ENCODE assay signal across 12 cellular contexts in genomic region chr7:824106-824505, GRCh38. TPM values are rescaled to one million over a fixed set of nuclear protein-coding genes. Genes with fewer than 3 reads are reported as not detected.
DNase-seq lines count a peak whose midpoint lies in the region; ATAC-seq and TF ChIP-seq lines count a peak whose summit lies in the region.
"Had no signal": no experiment of that assay in that cellular context is flagged by ENCODE, and none has a peak within 500 bp of the region (broad histone marks: within the 10 kb centered on the region; RNA-seq: fewer than 3 reads in every experiment).

No MANE protein-coding gene starts in this region.

- DNase-seq in RWPE2 (ENCODE audit: low spot score) (peak; percentile 20), heart right ventricle (peak in 1 of 2 donors; percentile 4), sigmoid colon (peak; percentile 69), OCI-LY7 (ENCODE audit: low spot score) (no peak), hippocampal formation (lab: John Stamatoyannopoulos, UW) (no peak), NCI-H1092 (lab: John Stamatoyannopoulos, UW) (no peak)
- DNase-seq: effector CD4-positive, alpha-beta T cell; natural killer cell; NCI-H1436; OCI-M1 had no signal

- no peak overlapping the region for H3K4me3 ChIP-seq in BLaER1 treated with 17β-estradiol and CSF1 and Interleukin-3, amounts not matched to agents 10 nM and 100 nM
- H3K4me3 ChIP-seq in RWPE2 (ENCODE audit: severe bottlenecking): no peak overlapping the region
- no peak overlapping the region for H3K4me3 ChIP-seq in heart right ventricle
- no peak overlapping the region for H3K4me3 ChIP-seq in sigmoid colon
- H3K4me3 ChIP-seq in OCI-LY7 (ENCODE audit: low read depth, low read length, poor library complexity, severe bottlenecking): no peak overlapping the region

- 48 to 53% methylated on average over 7 of the region's 7 CpGs for WGBS in heart right ventricle, 2 donors
- 79 to 89% methylated on average over 7 of the region's 7 CpGs for WGBS in sigmoid colon, 2 donors

- intact Hi-C loops in heart right ventricle (cut with DNase I): loop anchor here in 5 of 10 donors (5.0 to 10.0 kb wide), 3 partner anchors 43 to 51 kb away; partner anchors contain the start of gene GET4 (in 1 of the 5)
- intact Hi-C loops in sigmoid colon (cut with DNase I): loop anchor here (5.0 kb wide), 1 partner anchor 37 kb away; no protein-coding TSS in a partner anchor
- intact Hi-C loops in OCI-LY7 (cut with micrococcal nuclease; ENCODE audit: unreplicated experiment): no loop called here

- 0 out of 22 replicates have a peak overlapping the region, but pooled peaks of 2 of the 11 experiments have one; percentile 6 to 7 for H3K27ac ChIP-seq in BLaER1 treated with 17β-estradiol and CSF1 and Interleukin-3, amounts not matched to agents 10 nM and 100 nM
- H3K27ac ChIP-seq in RWPE2 (ENCODE audit: poor library complexity, severe bottlenecking) (peak overlapping the region; percentile 15), heart right ventricle (peak overlapping the region in 7 of 10 donors; percentile 56 to 97 (median 68)), sigmoid colon (peak overlapping the region; percentile 54 to 92 (median 76)), OCI-LY7 (ENCODE audit: low read depth, low read length, poor library complexity, severe bottlenecking) (no peak overlapping the region)

- no peak for ATAC-seq in RWPE2 (ENCODE audit: low read depth)
- ATAC-seq in heart right ventricle: no peak
- ATAC-seq in HG03097 (IDR thresholded peaks at IDR 0.05; ENCODE audit: low FRiP score, unreplicated experiment): no peak
- ATAC-seq: natural killer cell had no signal

- peaks cover 96 to 100% (median 100%) of the 10 kb centered on the region in 11 experiments for H4K20me1 ChIP-seq in BLaER1 treated with 17β-estradiol and CSF1 and Interleukin-3, amounts not matched to agents 10 nM and 100 nM
- H4K20me1 ChIP-seq in OCI-LY7 (ENCODE audit: insufficient read depth, low read length): peaks cover 10% of the 10 kb centered on the region; the same call in 1 of the 2 replicates

- TF ChIP-seq CTCF in RWPE2 (IDR thresholded peaks at IDR 0.05; ENCODE audit: poor library complexity, severe bottlenecking) (no peak), heart right ventricle (IDR thresholded peaks at IDR 0.05) (no peak), sigmoid colon (IDR thresholded peaks at IDR 0.05) (no peak), OCI-LY7 (conservative IDR thresholded peaks at IDR 0.05; ENCODE audit: low read length) (no peak)

- TF ChIP-seq POLR2A in sigmoid colon (IDR thresholded peaks at IDR 0.05): no peak

- H3K4me2 ChIP-seq in BLaER1 treated with 17β-estradiol and CSF1 and Interleukin-3, amounts not matched to agents 10 nM and 100 nM: peak overlapping the region; percentile 22 to 92 (median 52)
- no peak overlapping the region for H3K4me2 ChIP-seq in OCI-LY7 (ENCODE audit: low read length)

- H3K79me2 ChIP-seq in OCI-LY7 (ENCODE audit: insufficient read depth, low read depth, low read length): peaks cover 83% of the 10 kb centered on the region

- H3K27me3 ChIP-seq in BLaER1 treated with 17β-estradiol and CSF1 and Interleukin-3, amounts not matched to agents 10 nM and 100 nM: no peaks in the 10 kb centered on the region
- H3K27me3 ChIP-seq in RWPE2 (ENCODE audit: insufficient read depth, poor library complexity, severe bottlenecking) (no peaks in the 10 kb centered on the region), heart right ventricle (no peaks in the 10 kb centered on the region), sigmoid colon (no peaks in the 10 kb centered on the region)

- H3K36me3 ChIP-seq in BLaER1 treated with 17β-estradiol and CSF1 and Interleukin-3, amounts not matched to agents 10 nM and 100 nM: peaks cover 14 to 89% (median 49%) of the 10 kb centered on the region in 11 experiments
- H3K36me3 ChIP-seq in RWPE2 (ENCODE audit: low read depth) (peaks cover 19% of the 10 kb centered on the region), heart right ventricle (peaks cover 0 to 7% (median 0%) of the 10 kb centered on the region in 9 donors), sigmoid colon (no peaks in the 10 kb centered on the region), OCI-LY7 (ENCODE audit: insufficient read depth, low read length) (peaks cover 14% of the 10 kb centered on the region; the same call in 1 of the 2 replicates)

- H3K9ac ChIP-seq in BLaER1 treated with 17β-estradiol and CSF1 and Interleukin-3, amounts not matched to agents 10 nM and 100 nM: no peak overlapping the region

- POLR2A ChIA-PET in OCI-LY7 (lab: Charles Lee): no interaction called here

- TF ChIP-seq EP300 in sigmoid colon (IDR thresholded peaks at IDR 0.05): no peak

- peaks cover 70 to 94% (median 81%) of the 10 kb centered on the region in 10 experiments for H3K4me1 ChIP-seq in BLaER1 treated with 17β-estradiol and CSF1 and Interleukin-3, amounts not matched to agents 10 nM and 100 nM
- H3K4me1 ChIP-seq in RWPE2 (ENCODE audit: insufficient read depth, poor library complexity, severe bottlenecking): peaks cover 15% of the 10 kb centered on the region
- peaks cover 25 to 100% (median 89%) of the 10 kb centered on the region in 9 donors for H3K4me1 ChIP-seq in heart right ventricle
- peaks cover 0 to 86% (median 68%) of the 10 kb centered on the region in 4 donors for H3K4me1 ChIP-seq in sigmoid colon
- peaks cover 9% of the 10 kb centered on the region for H3K4me1 ChIP-seq in OCI-LY7 (ENCODE audit: insufficient read depth, low read length, poor library complexity, severe bottlenecking)

- H3K9me3 ChIP-seq in BLaER1 treated with 17β-estradiol and CSF1 and Interleukin-3, amounts not matched to agents 10 nM and 100 nM (replicated peaks in 1 of 11): peaks cover 0 to 2% (median 0%) of the 10 kb centered on the region in 11 experiments; a peak in 5 of 22 replicates
- H3K9me3 ChIP-seq in RWPE2 (ENCODE audit: severe bottlenecking): no peaks in the 10 kb centered on the region
- no peaks in the 10 kb centered on the region for H3K9me3 ChIP-seq in heart right ventricle
- H3K9me3 ChIP-seq in sigmoid colon: no peaks in the 10 kb centered on the region
- no peaks in the 10 kb centered on the region for H3K9me3 ChIP-seq in OCI-LY7 (ENCODE audit: low read length)

- CTCF ChIA-PET in OCI-LY7 (lab: Charles Lee; ENCODE audit: unreplicated experiment): no interaction called here

- H2AFZ ChIP-seq in OCI-LY7 (ENCODE audit: low read length): no peak overlapping the region

- H3K9me2 ChIP-seq in OCI-LY7 (ENCODE audit: insufficient read depth, low read length): no peaks in the 10 kb centered on the region

- BruUV-seq in OCI-LY7 (replicated peaks; lab: Mats Ljungman, UMichigan): no TSS peak

RNA-seq across cellular contexts. Expression of gene SUN1, which starts 8.2 kb away (rescaled TPM):
- total RNA-seq in heart right ventricle: 100 to 1,000 TPM; 129 to 211 (median 183) TPM
- polyA plus RNA-seq in heart right ventricle: 100 to 1,000 TPM in 1 of 2 donors, 10 to 100 TPM in 1; 69.2 to 203 TPM
- total RNA-seq in sigmoid colon: 100 to 1,000 TPM; 108 to 130 (median 119) TPM
- polyA plus RNA-seq in sigmoid colon: 10 to 100 TPM; 23.4 to 71.0 (median 30.1) TPM
- total RNA-seq in OCI-LY7 (2014; rRNA removed; shearing (Covaris generic)): 78.5 and 105 TPM in 2 replicates
- 83.4 and 84.2 TPM in 2 replicates for total RNA-seq in OCI-LY7 (2022)

RNA-seq across cellular contexts. Expression of gene GET4, which starts 52.2 kb away (rescaled TPM):
- total RNA-seq in heart right ventricle (10 to 100 TPM; 14.7 to 25.0 (median 20.4) TPM), sigmoid colon (10 to 100 TPM; 20.3 to 32.4 (median 25.4) TPM), OCI-LY7 (2022) (51.1 and 54.5 TPM in 2 replicates)
- polyA plus RNA-seq in heart right ventricle (10 to 100 TPM; 32.8 to 38.6 TPM), sigmoid colon (10 to 100 TPM; 25.8 to 51.4 (median 31.2) TPM)
- total RNA-seq in OCI-LY7 (2014; rRNA removed; shearing (Covaris generic)): 46.3 and 54.4 TPM in 2 replicates

Comparison
In these comparisons a context has a peak if more than half of its experiments do, and no peak if none do; other contexts are left out.
1. DNase-seq: peak in RWPE2 (single experiment) and sigmoid colon (single experiment); none in OCI-LY7 (single experiment), hippocampal formation (0 of 2) and NCI-H1092 (single experiment).